ENCODE assay signal across 10 cellular contexts in the genomic region with DNA sequence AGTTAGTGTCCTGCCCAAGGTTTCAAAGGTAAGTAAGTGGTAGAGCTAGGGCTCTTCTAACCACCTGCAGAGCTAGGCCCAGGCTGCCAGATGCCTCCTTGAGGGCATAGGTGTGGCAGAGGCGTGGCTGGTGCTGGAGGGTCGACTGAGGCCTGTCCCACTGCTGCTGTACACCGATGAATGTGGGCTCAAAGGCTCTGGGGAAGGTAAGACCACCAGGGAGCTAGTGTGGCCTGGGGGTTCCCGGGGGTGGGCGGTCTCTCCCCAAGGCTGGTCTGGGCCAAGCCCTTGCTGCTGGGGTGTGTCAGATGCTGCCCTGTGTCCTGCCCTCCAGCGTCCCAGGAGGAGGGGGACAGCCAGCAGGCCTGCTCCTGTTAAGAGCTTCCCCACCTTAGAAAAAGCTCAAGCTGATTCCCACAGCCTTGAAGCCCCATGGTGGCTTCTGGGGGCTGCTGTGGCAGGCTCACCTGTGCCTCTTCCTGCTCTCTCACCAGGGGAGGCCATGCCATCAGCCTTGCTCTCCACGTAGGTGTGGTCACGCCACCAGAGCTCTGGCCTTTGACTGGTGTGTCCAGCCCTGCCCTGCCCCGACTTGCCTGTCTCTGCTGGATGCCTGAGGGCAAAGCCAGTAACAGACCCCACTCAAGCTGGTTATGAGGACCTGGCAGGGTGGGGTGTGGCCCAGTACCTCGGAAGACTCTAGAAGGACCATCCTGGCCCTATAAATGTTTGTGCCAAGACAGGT. TPM values are rescaled to one million over a fixed set of nuclear protein-coding genes. Genes with fewer than 3 reads are reported as not detected.
DNase-seq lines count a peak whose midpoint lies in the region; ATAC-seq and TF ChIP-seq lines count a peak whose summit lies in the region.
"Had no signal": no experiment of that assay in that cellular context is flagged by ENCODE, and none has a peak within 500 bp of the region (broad histone marks: within the 10 kb centered on the region; RNA-seq: fewer than 3 reads in every experiment).

No MANE protein-coding gene starts in this region.

- H3K4me1 ChIP-seq in liver (ENCODE audit: control insufficient read depth in 4 of 4, insufficient read depth in 4 of 4, low read length in 3 of 4): peaks cover 18 to 41% (median 29%) of the 10 kb centered on the region in 4 donors

- H3K4me3 ChIP-seq in liver (ENCODE audit: low read depth in 1 of 3, low read length in 3 of 3): no peak overlapping the region

- no peaks in the 10 kb centered on the region for H3K27me3 ChIP-seq in liver (ENCODE audit: control insufficient read depth in 4 of 4, insufficient read depth in 4 of 4, low read length in 3 of 4)

- DNase-seq in activated T-cell treated with anti-CD3 and anti-CD28 coated beads, Interleukin-2, amount 50 U/mL, for 24 hours: peak; percentile 29
- no peak for DNase-seq in activated T-cell treated with anti-CD3 and anti-CD28 coated beads, Interleukin-2, amount 50 U/mL, for 4 hours
- no peak for DNase-seq in activated naive CD8-positive, alpha-beta T cell treated with anti-CD3 and anti-CD28 coated beads for 36 hours
- DNase-seq in stimulated activated naive B cell treated with anti-CD40 and anti-IgM and Interleukin-4, amounts not matched to agents 10 μg/mL and 1 μg/mL and 100 μg/mL, for 72 hours: no peak
- DNase-seq: activated CD4-positive, alpha-beta T cell treated with anti-CD3 and anti-CD28 coated beads, Interleukin-2, amount 50 U/mL, for 48 hours; NCI-H1694 had no signal

- no peaks in the 10 kb centered on the region for H3K9me3 ChIP-seq in liver (ENCODE audit: control insufficient read depth in 4 of 4, low read length in 3 of 4)

- no peaks in the 10 kb centered on the region for H3K27me3 Mint-ChIP-seq in activated T-cell treated with anti-CD3 and anti-CD28 coated beads, Interleukin-2, amount 50 U/mL, for 24 hours
- H3K27me3 Mint-ChIP-seq in activated T-cell treated with anti-CD3 and anti-CD28 coated beads, Interleukin-2, amount 50 U/mL, for 4 hours (ENCODE audit: low read depth): no peaks in the 10 kb centered on the region
- no peaks in the 10 kb centered on the region for H3K27me3 Mint-ChIP-seq in activated naive CD8-positive, alpha-beta T cell treated with anti-CD3 and anti-CD28 coated beads for 36 hours
- no peaks in the 10 kb centered on the region for H3K27me3 Mint-ChIP-seq in stimulated activated naive B cell treated with anti-CD40 and anti-IgM and Interleukin-4, amounts not matched to agents 10 μg/mL and 1 μg/mL and 100 μg/mL, for 72 hours

- peaks cover 91% of the 10 kb centered on the region for H3K4me1 Mint-ChIP-seq in activated T-cell treated with anti-CD3 and anti-CD28 coated beads, Interleukin-2, amount 50 U/mL, for 24 hours (ENCODE audit: low read depth)
- H3K4me1 Mint-ChIP-seq in activated T-cell treated with anti-CD3 and anti-CD28 coated beads, Interleukin-2, amount 50 U/mL, for 4 hours (ENCODE audit: low read depth): peaks cover 88% of the 10 kb centered on the region
- H3K4me1 Mint-ChIP-seq in activated naive CD8-positive, alpha-beta T cell treated with anti-CD3 and anti-CD28 coated beads for 36 hours: peaks cover 78% of the 10 kb centered on the region
- peaks cover 70 to 97% of the 10 kb centered on the region in 2 donors for H3K4me1 Mint-ChIP-seq in stimulated activated naive B cell treated with anti-CD40 and anti-IgM and Interleukin-4, amounts not matched to agents 10 μg/mL and 1 μg/mL and 100 μg/mL, for 72 hours

- no peak for TF ChIP-seq CTCF in liver (IDR thresholded peaks at IDR 0.05; ENCODE audit: low read depth, low read length, missing input control)

- H3K9ac ChIP-seq in liver (ENCODE audit: low read depth in 1 of 2, low read length in 2 of 2): no peak overlapping the region

- H3K4me3 Mint-ChIP-seq in activated T-cell treated with anti-CD3 and anti-CD28 coated beads, Interleukin-2, amount 50 U/mL, for 24 hours: no peak overlapping the region
- H3K4me3 Mint-ChIP-seq in activated T-cell treated with anti-CD3 and anti-CD28 coated beads, Interleukin-2, amount 50 U/mL, for 4 hours: no peak overlapping the region
- H3K4me3 Mint-ChIP-seq in activated naive CD8-positive, alpha-beta T cell treated with anti-CD3 and anti-CD28 coated beads for 36 hours: no peak overlapping the region
- peak overlapping the region in 1 of 2 donors; percentile 4 for H3K4me3 Mint-ChIP-seq in stimulated activated naive B cell treated with anti-CD40 and anti-IgM and Interleukin-4, amounts not matched to agents 10 μg/mL and 1 μg/mL and 100 μg/mL, for 72 hours

- H3K36me3 ChIP-seq in liver (ENCODE audit: control insufficient read depth in 4 of 4, insufficient read depth in 3 of 4, low read depth in 1 of 4, low read length in 3 of 4): peaks cover 0 to 6% (median 2%) of the 10 kb centered on the region in 4 donors

- WGBS in liver: 86% methylated on average over 10 of the region's 10 CpGs

- no peak for ATAC-seq in activated T-cell treated with anti-CD3 and anti-CD28 coated beads, Interleukin-2, amount 50 U/mL, for 4 hours
- no peak for ATAC-seq in stimulated activated naive B cell treated with anti-CD40 and anti-IgM and Interleukin-4, amounts not matched to agents 10 μg/mL and 1 μg/mL and 100 μg/mL, for 72 hours (replicated peaks)
- ATAC-seq in GM21723 (IDR thresholded peaks at IDR 0.05; ENCODE audit: unreplicated experiment): no peak
- ATAC-seq in HG02970 (IDR thresholded peaks at IDR 0.05; ENCODE audit: low FRiP score, unreplicated experiment): no peak
- no peak for ATAC-seq in GM19452 (IDR thresholded peaks at IDR 0.05; ENCODE audit: unreplicated experiment)

- no peak for TF ChIP-seq RAD21 in liver (IDR thresholded peaks at IDR 0.05)

- H3K27ac Mint-ChIP-seq in activated T-cell treated with anti-CD3 and anti-CD28 coated beads, Interleukin-2, amount 50 U/mL, for 24 hours: peak overlapping the region; percentile 93
- peak overlapping the region; percentile 88 for H3K27ac Mint-ChIP-seq in activated naive CD8-positive, alpha-beta T cell treated with anti-CD3 and anti-CD28 coated beads for 36 hours
- H3K27ac Mint-ChIP-seq in stimulated activated naive B cell treated with anti-CD40 and anti-IgM and Interleukin-4, amounts not matched to agents 10 μg/mL and 1 μg/mL and 100 μg/mL, for 72 hours: peak overlapping the region; percentile 89

- peaks cover 83% of the 10 kb centered on the region for H3K36me3 Mint-ChIP-seq in activated T-cell treated with anti-CD3 and anti-CD28 coated beads, Interleukin-2, amount 50 U/mL, for 24 hours (ENCODE audit: low read depth)
- H3K36me3 Mint-ChIP-seq in activated T-cell treated with anti-CD3 and anti-CD28 coated beads, Interleukin-2, amount 50 U/mL, for 4 hours (ENCODE audit: insufficient read depth): peaks cover 18% of the 10 kb centered on the region
- peaks cover 25% of the 10 kb centered on the region for H3K36me3 Mint-ChIP-seq in activated naive CD8-positive, alpha-beta T cell treated with anti-CD3 and anti-CD28 coated beads for 36 hours
- peaks cover 41 to 79% of the 10 kb centered on the region in 2 donors for H3K36me3 Mint-ChIP-seq in stimulated activated naive B cell treated with anti-CD40 and anti-IgM and Interleukin-4, amounts not matched to agents 10 μg/mL and 1 μg/mL and 100 μg/mL, for 72 hours

- peak overlapping the region; percentile 3 to 29 for H3K27ac ChIP-seq in liver (ENCODE audit: low read depth in 1 of 2, low read length in 2 of 2)

- no peaks in the 10 kb centered on the region for H3K9me3 Mint-ChIP-seq in activated T-cell treated with anti-CD3 and anti-CD28 coated beads, Interleukin-2, amount 50 U/mL, for 24 hours
- no peaks in the 10 kb centered on the region for H3K9me3 Mint-ChIP-seq in activated T-cell treated with anti-CD3 and anti-CD28 coated beads, Interleukin-2, amount 50 U/mL, for 4 hours
- no peaks in the 10 kb centered on the region for H3K9me3 Mint-ChIP-seq in activated naive CD8-positive, alpha-beta T cell treated with anti-CD3 and anti-CD28 coated beads for 36 hours
- H3K9me3 Mint-ChIP-seq in stimulated activated naive B cell treated with anti-CD40 and anti-IgM and Interleukin-4, amounts not matched to agents 10 μg/mL and 1 μg/mL and 100 μg/mL, for 72 hours: no peaks in the 10 kb centered on the region

TF ChIP-seq in liver, 16 proteins besides CTCF, POLR2A, EP300 and RAD21:
- no peak for TF ChIP-seq JUND (IDR thresholded peaks at IDR 0.05)
- no peak for TF ChIP-seq RXRA (IDR thresholded peaks at IDR 0.05)
- TF ChIP-seq, protein P1, sequence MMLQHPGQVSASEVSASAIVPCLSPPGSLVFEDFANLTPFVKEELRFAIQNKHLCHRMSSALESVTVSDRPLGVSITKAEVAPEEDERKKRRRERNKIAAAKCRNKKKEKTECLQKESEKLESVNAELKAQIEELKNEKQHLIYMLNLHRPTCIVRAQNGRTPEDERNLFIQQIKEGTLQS (IDR thresholded peaks at IDR 0.05): no peak
- TF ChIP-seq, protein P2, sequence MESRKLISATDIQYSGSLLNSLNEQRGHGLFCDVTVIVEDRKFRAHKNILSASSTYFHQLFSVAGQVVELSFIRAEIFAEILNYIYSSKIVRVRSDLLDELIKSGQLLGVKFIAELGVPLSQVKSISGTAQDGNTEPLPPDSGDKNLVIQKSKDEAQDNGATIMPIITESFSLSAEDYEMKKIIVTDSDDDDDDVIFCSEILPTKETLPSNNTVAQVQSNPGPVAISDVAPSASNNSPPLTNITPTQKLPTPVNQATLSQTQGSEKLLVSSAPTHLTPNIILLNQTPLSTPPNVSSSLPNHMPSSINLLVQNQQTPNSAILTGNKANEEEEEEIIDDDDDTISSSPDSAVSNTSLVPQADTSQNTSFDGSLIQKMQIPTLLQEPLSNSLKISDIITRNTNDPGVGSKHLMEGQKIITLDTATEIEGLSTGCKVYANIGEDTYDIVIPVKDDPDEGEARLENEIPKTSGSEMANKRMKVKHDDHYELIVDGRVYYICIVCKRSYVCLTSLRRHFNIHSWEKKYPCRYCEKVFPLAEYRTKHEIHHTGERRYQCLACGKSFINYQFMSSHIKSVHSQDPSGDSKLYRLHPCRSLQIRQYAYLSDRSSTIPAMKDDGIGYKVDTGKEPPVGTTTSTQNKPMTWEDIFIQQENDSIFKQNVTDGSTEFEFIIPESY (IDR thresholded peaks at IDR 0.05): no peak
- no peak for TF ChIP-seq HNF4G (IDR thresholded peaks at IDR 0.05)
- TF ChIP-seq GABPA (IDR thresholded peaks at IDR 0.05 in 1 of 2, conservative IDR thresholded peaks at IDR 0.05 in 1 of 2): no peak
- TF ChIP-seq, protein P3, sequence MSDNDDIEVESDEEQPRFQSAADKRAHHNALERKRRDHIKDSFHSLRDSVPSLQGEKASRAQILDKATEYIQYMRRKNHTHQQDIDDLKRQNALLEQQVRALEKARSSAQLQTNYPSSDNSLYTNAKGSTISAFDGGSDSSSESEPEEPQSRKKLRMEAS (IDR thresholded peaks at IDR 0.05): no peak
- no peak for TF ChIP-seq EGR1 (IDR thresholded peaks at IDR 0.05; ENCODE audit: low read depth in 2 of 2)
- TF ChIP-seq TAF1 (conservative IDR thresholded peaks at IDR 0.05): no peak
- no peak for TF ChIP-seq FOXA1 (IDR thresholded peaks at IDR 0.05)
TF ChIP-seq in liver: peak in this region for 0.

RNA-seq across cellular contexts. Expression of a gene that starts 36.8 kb away (rescaled TPM):
- 10 to 100 TPM; 32.7 to 37.8 (median 35.9) TPM for total RNA-seq in activated T-cell treated with anti-CD3 and anti-CD28 coated beads, Interleukin-2, amount 50 U/mL, for 4 hours
- total RNA-seq in activated naive CD8-positive, alpha-beta T cell treated with anti-CD3 and anti-CD28 coated beads for 36 hours: 10 to 100 TPM; 58.5 to 59.4 TPM
- 10 to 100 TPM; 10.7 to 18.7 TPM for total RNA-seq in liver
- polyA plus RNA-seq in liver: 1 to 10 TPM; 4.4 to 6.9 TPM
